ENCODE assay signal across 8 cellular contexts in the genomic region with DNA sequence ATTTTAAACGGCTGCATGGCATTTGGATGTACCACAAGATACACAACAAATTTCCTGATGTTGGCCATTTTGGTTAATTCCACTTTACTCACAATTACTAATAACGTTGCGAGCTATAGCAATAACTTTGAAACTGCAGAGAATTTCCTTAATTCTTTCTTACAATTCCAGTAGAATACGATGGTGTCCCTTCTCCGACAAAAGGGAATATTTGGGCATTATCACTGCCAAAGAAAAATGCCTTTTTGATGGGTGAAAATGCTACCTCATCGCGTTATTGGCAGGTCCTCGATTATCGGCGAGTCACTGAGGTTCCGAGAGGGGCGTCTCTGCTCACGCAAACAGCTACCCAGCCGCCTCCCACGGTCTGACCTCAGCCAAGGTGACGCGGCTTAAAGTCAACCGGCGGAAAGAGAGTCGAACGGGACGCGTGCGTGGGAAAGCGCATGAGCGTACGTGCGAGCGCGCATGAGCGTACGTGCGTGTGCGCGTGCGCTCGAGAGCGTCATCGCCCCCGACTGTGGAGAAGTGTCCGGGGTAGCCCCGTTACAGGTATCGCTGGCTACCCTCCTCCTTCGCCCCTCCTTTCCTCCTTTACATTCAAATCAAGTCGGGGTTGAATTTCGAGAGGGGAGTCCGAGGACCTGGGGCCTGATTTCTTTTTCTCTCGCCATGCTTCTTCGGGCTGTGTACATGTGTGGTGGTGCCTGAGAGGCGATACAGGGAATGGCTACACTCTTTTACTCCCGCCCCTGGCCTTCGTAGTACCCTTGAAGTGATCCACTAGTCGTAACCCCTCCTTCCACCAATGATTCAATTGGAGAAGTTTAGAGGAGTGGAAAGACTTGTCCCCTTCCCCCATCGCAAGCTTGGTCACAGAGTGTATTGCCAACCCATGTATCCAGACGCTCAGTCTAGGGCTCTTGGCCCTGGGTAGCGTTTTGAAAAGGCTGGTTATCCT. TPM values are rescaled to one million over a fixed set of nuclear protein-coding genes. Genes with fewer than 3 reads are reported as not detected.
A peak's percentile ranks its signal among the peaks of the same experiment; 100 is the strongest.
DNase-seq lines count a peak whose midpoint lies in the region; ATAC-seq and TF ChIP-seq lines count a peak whose summit lies in the region.

A gene (plus strand): TSS at position 495 of the 961 bp plus-strand sequence. CDS start 931 bp downstream, outside the sequence.

- ATAC-seq in HG02588 (IDR thresholded peaks at IDR 0.05; ENCODE audit: unreplicated experiment), result peak; percentile 95
- peak; percentile 97 for ATAC-seq in SK-N-SH treated with all-trans-retinoic acid at 6 μM for 48 hours

- peak; percentile 79 for DNase-seq in NCI-H1092 (lab: John Stamatoyannopoulos, UW)
- DNase-seq in activated naive CD4-positive, alpha-beta T cell treated with anti-CD3 and anti-CD28 coated beads, Interleukin-2, amount 50 U/mL, for 16 hours, result peak; percentile 94
- peak; percentile 89 for DNase-seq in glomerular visceral epithelial cell (ENCODE audit: extremely low spot score)
- peak; percentile 78 for DNase-seq in occipital lobe (lab: John Stamatoyannopoulos, UW)

- H3K4me3 ChIP-seq in GM08714 (ENCODE audit: low read length), result peak within 1 kb of the TSS; percentile 93

- peak within 1 kb of the TSS; percentile 45 for H3K27ac ChIP-seq in temporal lobe (ENCODE audit: low read depth, low read length)

TF ChIP-seq in SK-N-SH treated with all-trans-retinoic acid at 6 μM for 48 hours, 23 proteins besides CTCF, POLR2A, EP300 and RAD21:
- TF ChIP-seq ZNF70 (CRISPR knock-in tag; IDR thresholded peaks at IDR 0.05), result no peak
- TF ChIP-seq, protein P1, sequence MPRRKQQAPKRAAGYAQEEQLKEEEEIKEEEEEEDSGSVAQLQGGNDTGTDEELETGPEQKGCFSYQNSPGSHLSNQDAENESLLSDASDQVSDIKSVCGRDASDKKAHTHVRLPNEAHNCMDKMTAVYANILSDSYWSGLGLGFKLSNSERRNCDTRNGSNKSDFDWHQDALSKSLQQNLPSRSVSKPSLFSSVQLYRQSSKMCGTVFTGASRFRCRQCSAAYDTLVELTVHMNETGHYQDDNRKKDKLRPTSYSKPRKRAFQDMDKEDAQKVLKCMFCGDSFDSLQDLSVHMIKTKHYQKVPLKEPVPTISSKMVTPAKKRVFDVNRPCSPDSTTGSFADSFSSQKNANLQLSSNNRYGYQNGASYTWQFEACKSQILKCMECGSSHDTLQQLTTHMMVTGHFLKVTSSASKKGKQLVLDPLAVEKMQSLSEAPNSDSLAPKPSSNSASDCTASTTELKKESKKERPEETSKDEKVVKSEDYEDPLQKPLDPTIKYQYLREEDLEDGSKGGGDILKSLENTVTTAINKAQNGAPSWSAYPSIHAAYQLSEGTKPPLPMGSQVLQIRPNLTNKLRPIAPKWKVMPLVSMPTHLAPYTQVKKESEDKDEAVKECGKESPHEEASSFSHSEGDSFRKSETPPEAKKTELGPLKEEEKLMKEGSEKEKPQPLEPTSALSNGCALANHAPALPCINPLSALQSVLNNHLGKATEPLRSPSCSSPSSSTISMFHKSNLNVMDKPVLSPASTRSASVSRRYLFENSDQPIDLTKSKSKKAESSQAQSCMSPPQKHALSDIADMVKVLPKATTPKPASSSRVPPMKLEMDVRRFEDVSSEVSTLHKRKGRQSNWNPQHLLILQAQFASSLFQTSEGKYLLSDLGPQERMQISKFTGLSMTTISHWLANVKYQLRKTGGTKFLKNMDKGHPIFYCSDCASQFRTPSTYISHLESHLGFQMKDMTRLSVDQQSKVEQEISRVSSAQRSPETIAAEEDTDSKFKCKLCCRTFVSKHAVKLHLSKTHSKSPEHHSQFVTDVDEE (CRISPR knock-in tag; IDR thresholded peaks at IDR 0.05), result peak; percentile 54; the same call in 1 of the 2 replicates
- TF ChIP-seq, protein P2, sequence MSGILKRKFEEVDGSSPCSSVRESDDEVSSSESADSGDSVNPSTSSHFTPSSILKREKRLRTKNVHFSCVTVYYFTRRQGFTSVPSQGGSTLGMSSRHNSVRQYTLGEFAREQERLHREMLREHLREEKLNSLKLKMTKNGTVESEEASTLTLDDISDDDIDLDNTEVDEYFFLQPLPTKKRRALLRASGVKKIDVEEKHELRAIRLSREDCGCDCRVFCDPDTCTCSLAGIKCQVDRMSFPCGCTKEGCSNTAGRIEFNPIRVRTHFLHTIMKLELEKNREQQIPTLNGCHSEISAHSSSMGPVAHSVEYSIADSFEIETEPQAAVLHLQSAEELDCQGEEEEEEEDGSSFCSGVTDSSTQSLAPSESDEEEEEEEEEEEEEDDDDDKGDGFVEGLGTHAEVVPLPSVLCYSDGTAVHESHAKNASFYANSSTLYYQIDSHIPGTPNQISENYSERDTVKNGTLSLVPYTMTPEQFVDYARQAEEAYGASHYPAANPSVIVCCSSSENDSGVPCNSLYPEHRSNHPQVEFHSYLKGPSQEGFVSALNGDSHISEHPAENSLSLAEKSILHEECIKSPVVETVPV (CRISPR knock-in tag; IDR thresholded peaks at IDR 0.05), result no peak
- TF ChIP-seq, protein P3, sequence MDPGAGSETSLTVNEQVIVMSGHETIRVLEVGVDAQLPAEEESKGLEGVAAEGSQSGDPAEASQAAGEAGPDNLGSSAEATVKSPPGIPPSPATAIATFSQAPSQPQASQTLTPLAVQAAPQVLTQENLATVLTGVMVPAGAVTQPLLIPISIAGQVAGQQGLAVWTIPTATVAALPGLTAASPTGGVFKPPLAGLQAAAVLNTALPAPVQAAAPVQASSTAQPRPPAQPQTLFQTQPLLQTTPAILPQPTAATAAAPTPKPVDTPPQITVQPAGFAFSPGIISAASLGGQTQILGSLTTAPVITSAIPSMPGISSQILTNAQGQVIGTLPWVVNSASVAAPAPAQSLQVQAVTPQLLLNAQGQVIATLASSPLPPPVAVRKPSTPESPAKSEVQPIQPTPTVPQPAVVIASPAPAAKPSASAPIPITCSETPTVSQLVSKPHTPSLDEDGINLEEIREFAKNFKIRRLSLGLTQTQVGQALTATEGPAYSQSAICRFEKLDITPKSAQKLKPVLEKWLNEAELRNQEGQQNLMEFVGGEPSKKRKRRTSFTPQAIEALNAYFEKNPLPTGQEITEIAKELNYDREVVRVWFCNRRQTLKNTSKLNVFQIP (CRISPR knock-in tag; IDR thresholded peaks at IDR 0.05; ENCODE audit: borderline replicate concordance, low read depth), result no peak
- TF ChIP-seq GLIS3 (CRISPR knock-in tag; IDR thresholded peaks at IDR 0.05), result no peak
- no peak for TF ChIP-seq ISL1 (CRISPR knock-in tag; IDR thresholded peaks at IDR 0.05)
- TF ChIP-seq ZFP3 (CRISPR knock-in tag; IDR thresholded peaks at IDR 0.05), result peak; percentile 57; the same call in 1 of the 2 replicates
- TF ChIP-seq ARNTL (CRISPR knock-in tag; IDR thresholded peaks at IDR 0.05; ENCODE audit: borderline replicate concordance, low read depth), result no peak
- no peak for TF ChIP-seq ZFP30 (CRISPR knock-in tag; IDR thresholded peaks at IDR 0.05)
- TF ChIP-seq, protein P4, sequence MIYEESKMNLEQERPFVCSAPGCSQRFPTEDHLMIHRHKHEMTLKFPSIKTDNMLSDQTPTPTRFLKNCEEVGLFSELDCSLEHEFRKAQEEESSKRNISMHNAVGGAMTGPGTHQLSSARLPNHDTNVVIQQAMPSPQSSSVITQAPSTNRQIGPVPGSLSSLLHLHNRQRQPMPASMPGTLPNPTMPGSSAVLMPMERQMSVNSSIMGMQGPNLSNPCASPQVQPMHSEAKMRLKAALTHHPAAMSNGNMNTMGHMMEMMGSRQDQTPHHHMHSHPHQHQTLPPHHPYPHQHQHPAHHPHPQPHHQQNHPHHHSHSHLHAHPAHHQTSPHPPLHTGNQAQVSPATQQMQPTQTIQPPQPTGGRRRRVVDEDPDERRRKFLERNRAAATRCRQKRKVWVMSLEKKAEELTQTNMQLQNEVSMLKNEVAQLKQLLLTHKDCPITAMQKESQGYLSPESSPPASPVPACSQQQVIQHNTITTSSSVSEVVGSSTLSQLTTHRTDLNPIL (CRISPR knock-in tag; IDR thresholded peaks at IDR 0.05; ENCODE audit: low read depth), result no peak

RNA-seq across cellular contexts. Expression of the gene that starts here (rescaled TPM):
- 9.0 TPM for total RNA-seq in occipital lobe
- total RNA-seq in temporal lobe, result 7.9 TPM

Comparison
In these comparisons a context has a peak if more than half of its experiments do, and no peak if none do; other contexts are left out.
1. Peak in every context shown above with its lines: DNase-seq, ATAC-seq, H3K4me3 ChIP-seq and H3K27ac ChIP-seq.